Comparison of ENCODE assay signal across 11 cellular contexts in the genomic region with DNA sequence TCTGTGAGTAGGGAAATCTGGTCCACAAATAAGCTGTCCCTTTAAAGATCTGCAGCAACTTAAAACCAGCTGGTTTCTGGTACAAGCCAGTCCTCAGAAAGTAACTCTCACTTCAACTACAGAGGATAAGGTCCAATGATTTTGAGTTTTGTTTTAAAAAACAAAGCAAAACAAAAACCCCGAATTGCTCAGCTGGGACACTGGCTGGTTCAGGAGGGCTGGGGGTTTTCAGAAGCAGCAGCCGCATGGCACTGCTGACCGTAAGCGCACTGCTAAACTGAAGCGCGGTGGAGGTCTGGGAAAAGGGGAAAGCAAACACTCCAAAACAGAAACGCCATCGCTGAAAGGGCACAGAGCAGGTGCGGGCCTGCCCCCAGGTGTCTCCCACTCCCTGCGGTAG. TPM values are rescaled to one million over a fixed set of nuclear protein-coding genes. Genes with fewer than 3 reads are reported as not detected.
DNase-seq lines count a peak whose midpoint lies in the region; ATAC-seq and TF ChIP-seq lines count a peak whose summit lies in the region.
"Had no signal": no experiment of that assay in that cellular context is flagged by ENCODE, and none has a peak within 500 bp of the region (broad histone marks: within the 10 kb centered on the region; RNA-seq: fewer than 3 reads in every experiment).

No MANE protein-coding gene starts in this region.

- H3K36me3 ChIP-seq in SK-N-SH (replicated peaks in 1 of 2; ENCODE audit: control insufficient read depth in 1 of 2, insufficient read depth in 2 of 2, low read length in 1 of 2): peaks cover 0 to 4% of the 10 kb centered on the region in 2 experiments

- no peaks in the 10 kb centered on the region for H3F3A ChIP-seq in SK-N-SH (replicated peaks; ENCODE audit: insufficient read depth)

- POLR2A ChIA-PET in CD4-positive, alpha-beta T cell (lab: Charles Lee): no interaction called here
- POLR2A ChIA-PET in SK-N-SH (lab: Yijun Ruan, JAX): no interaction called here

- no peaks in the 10 kb centered on the region for H3K27me3 Mint-ChIP-seq in CD4-positive, alpha-beta T cell

- ATAC-seq in GM19463 (IDR thresholded peaks at IDR 0.05; ENCODE audit: unreplicated experiment) (peak; percentile 82), HG03097 (IDR thresholded peaks at IDR 0.05; ENCODE audit: low FRiP score, unreplicated experiment) (peak; percentile 48)
- ATAC-seq in CD4-positive, alpha-beta T cell (ENCODE audit: poor library complexity): no peak

- intact Hi-C loops in CD4-positive, alpha-beta T cell (cut with DNase I, micrococcal nuclease): no loop called here

- H2AFZ ChIP-seq in SK-N-SH (ENCODE audit: low read depth): no peak overlapping the region

- H3K9me3 Mint-ChIP-seq in CD4-positive, alpha-beta T cell: no peaks in the 10 kb centered on the region
- H3K9me3 Mint-ChIP-seq: nephron progenitor cell had no signal

- H3K4me3 ChIP-seq in GM12864 (ENCODE audit: low read depth, low read length) (peak overlapping the region; percentile 11), epithelial cell of proximal tubule (ENCODE audit: low read depth, low read length) (peak overlapping the region; percentile 12), SK-N-SH (ENCODE audit: low read depth in 2 of 2, low read length in 1 of 2) (no peak overlapping the region)

- TF ChIP-seq CTCF in GM12864 (IDR thresholded peaks at IDR 0.05; ENCODE audit: low read depth, low read length, missing control alignments): no peak
- no peak for TF ChIP-seq CTCF in epithelial cell of proximal tubule (conservative IDR thresholded peaks at IDR 0.05; ENCODE audit: low read depth, low read length)
- TF ChIP-seq CTCF in CD4-positive, alpha-beta T cell (IDR thresholded peaks at IDR 0.05): no peak
- TF ChIP-seq CTCF in SK-N-SH (IDR thresholded peaks at IDR 0.05): no peak

- no peak overlapping the region for H3K27ac ChIP-seq in CD4-positive, alpha-beta T cell (ENCODE audit: low read depth, low read length)
- H3K27ac ChIP-seq in SK-N-SH (ENCODE audit: low read depth in 2 of 2, low read length in 1 of 2): 0 out of 4 replicates have a peak overlapping the region, but pooled peaks of 1 of the 2 experiments have one; percentile 5

- peaks cover 3 to 28% of the 10 kb centered on the region in 2 experiments; a peak in 1 of 4 replicates for H3K4me1 ChIP-seq in SK-N-SH (ENCODE audit: control insufficient read depth in 1 of 2, insufficient read depth in 2 of 2, low read depth in 1 of 2, low read length in 1 of 2)

- peak; percentile 55 for DNase-seq in GM12864 (ENCODE audit: low read depth)
- DNase-seq in epithelial cell of proximal tubule (ENCODE audit: low read depth): no peak
- no peak for DNase-seq in activated T-cell treated with anti-CD3 and anti-CD28 coated beads, Interleukin-2, amount 50 U/mL, for 48 hours
- no peak for DNase-seq in CD4-positive, alpha-beta T cell
- no peak for DNase-seq in SK-N-SH
- no peak for DNase-seq in activated CD8-positive, alpha-beta memory T cell treated with anti-CD3 and anti-CD28 coated beads for 24 hours
- DNase-seq: amygdala, NCI-H446, nephron progenitor cell had no signal

- H3K4me2 ChIP-seq in SK-N-SH: no peak overlapping the region

- H3K36me3 Mint-ChIP-seq in CD4-positive, alpha-beta T cell (ENCODE audit: low read depth): no peaks in the 10 kb centered on the region

- TF ChIP-seq EP300 in SK-N-SH (IDR thresholded peaks at IDR 0.05; ENCODE audit: borderline replicate concordance in 1 of 2, low read depth in 1 of 2, low read length in 1 of 2): no peak

- H3K4me1 Mint-ChIP-seq in CD4-positive, alpha-beta T cell (ENCODE audit: low read depth): no peaks in the 10 kb centered on the region

- no peaks in the 10 kb centered on the region for H3K27me3 ChIP-seq in CD4-positive, alpha-beta T cell (ENCODE audit: control insufficient read depth, insufficient read depth, low read length)
- H3K27me3 ChIP-seq in SK-N-SH (ENCODE audit: insufficient read depth): no peaks in the 10 kb centered on the region

- H3K9me2 ChIP-seq in SK-N-SH: no peaks in the 10 kb centered on the region

- no peak overlapping the region for H3K9ac ChIP-seq in SK-N-SH

- H3K27ac Mint-ChIP-seq in CD4-positive, alpha-beta T cell: no peak overlapping the region

- CTCF ChIA-PET in CD4-positive, alpha-beta T cell (lab: Charles Lee): no interaction called here
- CTCF ChIA-PET in SK-N-SH (lab: Yijun Ruan, JAX): interaction anchor here (0.6 to 1.2 kb wide), 3 partner anchors 15 to 135 kb away, joined by 3 to 4 read pairs (median 3); no protein-coding TSS in a partner anchor

- no peak for TF ChIP-seq RAD21 in SK-N-SH (IDR thresholded peaks at IDR 0.05; ENCODE audit: low read length)

- peaks cover 45% of the 10 kb centered on the region for H4K20me1 ChIP-seq in SK-N-SH (ENCODE audit: insufficient read depth)

- WGBS in SK-N-SH (ENCODE audit: low lambda C conversion rate): 93% methylated on average over 10 of the region's 10 CpGs

- no peak overlapping the region for H3K4me3 Mint-ChIP-seq in CD4-positive, alpha-beta T cell
- H3K4me3 Mint-ChIP-seq: nephron progenitor cell had no signal

- H3K79me2 ChIP-seq in SK-N-SH (ENCODE audit: insufficient read depth): peaks cover 96% of the 10 kb centered on the region

- no peaks in the 10 kb centered on the region for H3K9me3 ChIP-seq in CD4-positive, alpha-beta T cell (ENCODE audit: control insufficient read depth, low read length)
- no peaks in the 10 kb centered on the region for H3K9me3 ChIP-seq in SK-N-SH

TF ChIP-seq in SK-N-SH, 30 proteins besides CTCF, POLR2A, EP300 and RAD21:
- TF ChIP-seq RCOR1 (IDR thresholded peaks at IDR 0.05; ENCODE audit: low read length) (no peak), CHD2 (IDR thresholded peaks at IDR 0.05; ENCODE audit: low read length, partially characterized antibody) (no peak)

RNA-seq across cellular contexts. Expression of gene MICAL3, which starts 59.7 kb away (rescaled TPM):
- total RNA-seq in epithelial cell of proximal tubule: 43.0 and 47.5 TPM in 2 replicates
- 1 to 10 TPM; 9.4 to 9.9 TPM for total RNA-seq in CD4-positive, alpha-beta T cell
- polyA plus RNA-seq in SK-N-SH (2012; rRNA removed): 50.9 and 83.1 TPM in 2 replicates
- polyA plus RNA-seq in SK-N-SH (2012; cell fraction: cytosol; rRNA removed): 35.5 and 39.3 TPM in 2 replicates
- polyA plus RNA-seq in SK-N-SH (2012; cell fraction: nucleus; rRNA removed): 293 and 319 TPM in 2 replicates

Comparison
In these comparisons a context has a peak if more than half of its experiments do, and no peak if none do; other contexts are left out.
1. H3K4me3 ChIP-seq: peak in GM12864 (single experiment) and epithelial cell of proximal tubule (single experiment); none in SK-N-SH (0 of 2).